In the genomic region with DNA sequence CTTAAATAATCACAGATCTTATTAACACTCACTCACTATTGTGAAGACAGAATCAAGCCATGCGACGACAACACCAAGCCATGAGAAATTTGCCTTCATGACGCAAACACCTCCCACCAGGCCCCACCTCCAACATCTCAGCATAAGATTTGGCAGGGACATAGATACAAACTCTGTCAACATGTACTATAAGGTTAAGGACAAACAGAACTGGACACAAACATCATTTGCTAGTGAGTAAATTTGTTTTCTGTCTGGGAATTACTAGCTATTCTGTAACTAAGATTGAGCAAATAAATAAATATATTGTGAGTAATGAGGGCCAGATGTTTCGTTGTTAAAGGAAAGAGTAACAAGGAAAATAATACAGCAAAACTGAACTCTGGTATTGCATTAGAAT, we compare ENCODE assay signal across 23 cellular contexts. TPM values are rescaled to one million over a fixed set of nuclear protein-coding genes. Genes with fewer than 3 reads are reported as not detected.
"Had no signal": no experiment of that assay in that cellular context is flagged by ENCODE, and none has a peak within 500 bp of the region (broad histone marks: within the 10 kb centered on the region; RNA-seq: fewer than 3 reads in every experiment).

No MANE protein-coding gene starts in this region.

- H3K4me1 Mint-ChIP-seq: mesothelial cell of epicardium had no signal

- H3K27ac Mint-ChIP-seq: mesothelial cell of epicardium had no signal

- H3K27ac ChIP-seq: coronary artery, dorsolateral prefrontal cortex, esophagus muscularis mucosa, gastrocnemius medialis, heart right ventricle, left lung, lower lobe of right lung had no signal

- H3K27me3 ChIP-seq: dorsolateral prefrontal cortex, esophagus muscularis mucosa, gastrocnemius medialis, heart right ventricle, left lung had no signal

- DNase-seq: dermis blood vessel endothelial cell; dorsolateral prefrontal cortex; effector CD4-positive, alpha-beta T cell; effector memory CD4-positive, alpha-beta T cell; foreskin fibroblast; foreskin melanocyte; gastrocnemius medialis; glutamatergic neuron; head of caudate nucleus; heart right ventricle; hippocampal formation; left cardiac atrium; left lung; left ventricle myocardium superior; lower lobe of right lung; mesenchymal stem cell; mucosa of descending colon had no signal

- H3K4me3 ChIP-seq: coronary artery, dorsolateral prefrontal cortex, esophagus muscularis mucosa, gastrocnemius medialis, heart right ventricle, left lung, lower lobe of right lung, mucosa of descending colon had no signal

- H3K4me1 ChIP-seq: esophagus muscularis mucosa, gastrocnemius medialis, heart right ventricle, left lung, lower lobe of right lung had no signal

- H3K4me3 Mint-ChIP-seq: mesothelial cell of epicardium had no signal

- H3K9me3 ChIP-seq: esophagus muscularis mucosa, gastrocnemius medialis, heart right ventricle, left lung, lower lobe of right lung, mucosa of descending colon had no signal

- H3K9me3 Mint-ChIP-seq: mesothelial cell of epicardium had no signal

- ATAC-seq: gastrocnemius medialis, heart right ventricle, left cardiac atrium, left lung, left ventricle myocardium superior, lower lobe of right lung, mucosa of descending colon had no signal

- H3K36me3 Mint-ChIP-seq: mesothelial cell of epicardium had no signal

- H3K36me3 ChIP-seq: esophagus muscularis mucosa, gastrocnemius medialis, heart right ventricle, left lung, lower lobe of right lung had no signal

RNA-seq across cellular contexts. Expression of a gene that starts 15.7 kb away (rescaled TPM):
- total RNA-seq: epithelial cell of proximal tubule, mesenteric fat pad, myocyte had no signal
